In genomic region chr22:36546092-36546804, GRCh38 we compare ENCODE assay signal across 8 cellular contexts. TPM values are rescaled to one million over a fixed set of nuclear protein-coding genes. Genes with fewer than 3 reads are reported as not detected.
DNase-seq lines count a peak whose midpoint lies in the region; ATAC-seq and TF ChIP-seq lines count a peak whose summit lies in the region.

No MANE protein-coding gene starts in this region.

- no peak overlapping the region for H2BK5ac ChIP-seq in mesenchymal stem cell (ENCODE audit: low read depth, low read length, poor library complexity, severe bottlenecking)

- no peak overlapping the region for H3K18ac ChIP-seq in mesenchymal stem cell (ENCODE audit: low read depth in 1 of 2, low read length in 2 of 2)

- peak overlapping the region in 1 of 2 experiments; percentile 29 for H3K14ac ChIP-seq in mesenchymal stem cell (ENCODE audit: low read length in 2 of 2)

- peaks cover 17% of the 10 kb centered on the region for H3K4me1 ChIP-seq in mesenchymal stem cell (ENCODE audit: control insufficient read depth, insufficient read depth, low read depth, low read length)

- DNase-seq in DMS53 (lab: John Stamatoyannopoulos, UW) (peak; percentile 55), DMS53 treated with DMSO at 0.1 percent for 48 hours (lab: John Stamatoyannopoulos, UW; ENCODE audit: unreplicated experiment) (no peak), SKM-1 (lab: John Stamatoyannopoulos, UW; ENCODE audit: unreplicated experiment) (peak; percentile 62), dorsolateral prefrontal cortex (peak in 6 of 10 donors; percentile 43 to 61 (median 58)), mesenchymal stem cell (peak; percentile 75)

- no peak overlapping the region for H2BK12ac ChIP-seq in mesenchymal stem cell (ENCODE audit: low read length in 2 of 2)

- WGBS in mesenchymal stem cell: 47% methylated on average over 20 of the region's 23 CpGs

- no peak overlapping the region for H3K23ac ChIP-seq in mesenchymal stem cell (ENCODE audit: low read length in 2 of 2)

- TF ChIP-seq CTCF in LNCAP (IDR thresholded peaks at IDR 0.05) (peak; percentile 78), dorsolateral prefrontal cortex (IDR thresholded peaks at IDR 0.05 in 54 of 56, conservative IDR thresholded peaks at IDR 0.05 in 2 of 56; ENCODE audit: low read depth in 1 of 56, partially characterized antibody in 56 of 56) (peak in 54 of 56 donors; percentile 46 to 83 (median 70))

- H2BK15ac ChIP-seq in mesenchymal stem cell (ENCODE audit: low read depth, poor library complexity, severe bottlenecking): no peak overlapping the region

- H2AFZ ChIP-seq in mesenchymal stem cell (ENCODE audit: low read depth, low read length): peak overlapping the region; percentile 55

- peaks cover 0 to 7% (median 0%) of the 10 kb centered on the region in 45 donors for H3K27me3 ChIP-seq in dorsolateral prefrontal cortex
- peaks cover 10 to 17% of the 10 kb centered on the region in 2 experiments for H3K27me3 ChIP-seq in mesenchymal stem cell (ENCODE audit: control insufficient read depth in 1 of 2, insufficient read depth in 1 of 2, low read length in 2 of 2)

- H3K4me3 ChIP-seq in dorsolateral prefrontal cortex (peak overlapping the region in 37 of 59 donors; percentile 2 to 51 (median 31)), mesenchymal stem cell (ENCODE audit: insufficient read depth in 1 of 2, low read depth in 1 of 2, low read length in 2 of 2) (no peak overlapping the region)

- H3K9me3 ChIP-seq in mesenchymal stem cell (ENCODE audit: control insufficient read depth, low read length): no peaks in the 10 kb centered on the region

- H2BK120ac ChIP-seq in mesenchymal stem cell (ENCODE audit: low read depth, low read length): no peak overlapping the region

- H4K91ac ChIP-seq in mesenchymal stem cell (ENCODE audit: low read length): no peak overlapping the region

- no peaks in the 10 kb centered on the region for H3K36me3 ChIP-seq in mesenchymal stem cell (ENCODE audit: control insufficient read depth in 1 of 2, insufficient read depth in 2 of 2, low read depth in 1 of 2, low read length in 2 of 2)

- H3K79me1 ChIP-seq in mesenchymal stem cell (replicated peaks; ENCODE audit: low read length, poor library complexity, severe bottlenecking): no peaks in the 10 kb centered on the region

- peak overlapping the region; percentile 9 for H2AK5ac ChIP-seq in mesenchymal stem cell (ENCODE audit: low read length, severe bottlenecking)

- no peak overlapping the region for H4K8ac ChIP-seq in mesenchymal stem cell (ENCODE audit: low read length)

- H3K9ac ChIP-seq in mesenchymal stem cell (ENCODE audit: low read length): peak overlapping the region; percentile 47

- intact Hi-C loops in dorsolateral prefrontal cortex (cut with DNase I): loop anchor here (5.0 to 10.0 kb wide), 4 partner anchors 226 to 509 kb away; partner anchors contain the start of gene KCTD17 (in 1 of the 2)

- no peak overlapping the region for H3K27ac ChIP-seq in dorsolateral prefrontal cortex
- H3K27ac ChIP-seq in mesenchymal stem cell (ENCODE audit: low read length, poor library complexity, severe bottlenecking): no peak overlapping the region

- ATAC-seq in HG02852 (IDR thresholded peaks at IDR 0.05; ENCODE audit: unreplicated experiment) (no peak), GM19035 (IDR thresholded peaks at IDR 0.05; ENCODE audit: unreplicated experiment) (no peak)

- no peak overlapping the region for H3K4ac ChIP-seq in mesenchymal stem cell (ENCODE audit: low read depth in 1 of 2, low read length in 2 of 2)

- H3K4me2 ChIP-seq in mesenchymal stem cell (ENCODE audit: low read length, poor library complexity, severe bottlenecking): peak overlapping the region; percentile 17

RNA-seq across cellular contexts. Expression of gene EIF3D, which starts 17.3 kb away (rescaled TPM):
- 10 to 100 TPM; 41.6 to 81.0 (median 63.3) TPM for total RNA-seq in dorsolateral prefrontal cortex
- polyA plus RNA-seq in mesenchymal stem cell (2013, experiment 1 of 2): 145 TPM
- polyA plus RNA-seq in mesenchymal stem cell (2013, experiment 2 of 2): 145 TPM

RNA-seq across cellular contexts. Expression of gene FOXRED2, which starts 39.4 kb away (rescaled TPM):
- 10 to 100 TPM; 32.6 to 77.4 (median 49.9) TPM for total RNA-seq in dorsolateral prefrontal cortex
- 12.9 TPM for polyA plus RNA-seq in mesenchymal stem cell (2013, experiment 1 of 2)
- polyA plus RNA-seq in mesenchymal stem cell (2013, experiment 2 of 2): 12.8 TPM

Comparison
In these comparisons a context has a peak if more than half of its experiments do, and no peak if none do; other contexts are left out.
1. H3K4me3 ChIP-seq: peak in dorsolateral prefrontal cortex (37 of 59); none in mesenchymal stem cell (0 of 2).